ENCODE assay signal across 1 cellular context in the genomic region with DNA sequence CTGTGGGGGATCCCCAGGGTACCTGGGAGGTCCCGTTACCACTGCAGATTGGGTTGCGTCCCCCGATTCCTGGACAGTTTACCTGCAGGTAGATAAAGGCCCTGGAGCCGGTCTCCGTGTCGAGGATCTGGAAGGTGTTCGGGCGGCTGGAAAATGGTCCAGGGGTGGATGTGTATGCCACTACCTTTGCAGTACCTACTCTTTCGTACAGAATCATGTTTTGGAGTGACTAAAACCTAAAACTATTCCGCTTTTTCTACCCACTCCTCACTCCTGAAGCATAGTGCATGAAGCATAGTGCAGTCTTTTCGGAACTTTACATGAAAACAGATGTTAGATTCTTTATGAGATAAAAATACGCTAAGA.
A peak's percentile ranks its signal among the peaks of the same experiment; 100 is the strongest.
TF ChIP-seq lines count a peak whose summit lies in the region.

No MANE protein-coding gene starts in this region.

TF ChIP-seq in K562, 482 proteins besides CTCF, POLR2A, EP300 and RAD21 (continued from another document):
- TF ChIP-seq, protein P1, sequence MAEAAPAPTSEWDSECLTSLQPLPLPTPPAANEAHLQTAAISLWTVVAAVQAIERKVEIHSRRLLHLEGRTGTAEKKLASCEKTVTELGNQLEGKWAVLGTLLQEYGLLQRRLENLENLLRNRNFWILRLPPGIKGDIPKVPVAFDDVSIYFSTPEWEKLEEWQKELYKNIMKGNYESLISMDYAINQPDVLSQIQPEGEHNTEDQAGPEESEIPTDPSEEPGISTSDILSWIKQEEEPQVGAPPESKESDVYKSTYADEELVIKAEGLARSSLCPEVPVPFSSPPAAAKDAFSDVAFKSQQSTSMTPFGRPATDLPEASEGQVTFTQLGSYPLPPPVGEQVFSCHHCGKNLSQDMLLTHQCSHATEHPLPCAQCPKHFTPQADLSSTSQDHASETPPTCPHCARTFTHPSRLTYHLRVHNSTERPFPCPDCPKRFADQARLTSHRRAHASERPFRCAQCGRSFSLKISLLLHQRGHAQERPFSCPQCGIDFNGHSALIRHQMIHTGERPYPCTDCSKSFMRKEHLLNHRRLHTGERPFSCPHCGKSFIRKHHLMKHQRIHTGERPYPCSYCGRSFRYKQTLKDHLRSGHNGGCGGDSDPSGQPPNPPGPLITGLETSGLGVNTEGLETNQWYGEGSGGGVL (CRISPR knock-in tag; IDR thresholded peaks at IDR 0.05), result no peak
- TF ChIP-seq PRDM10 (IDR thresholded peaks at IDR 0.05; ENCODE audit: partially characterized antibody) (no peak), RBFOX2 (IDR thresholded peaks at IDR 0.05; ENCODE audit: low read depth, low read length) (peak; percentile 78), ZKSCAN8 (CRISPR knock-in tag; IDR thresholded peaks at IDR 0.05) (no peak), SNIP1 (IDR thresholded peaks at IDR 0.05; ENCODE audit: low read depth) (no peak), NEUROD1 (IDR thresholded peaks at IDR 0.05; ENCODE audit: borderline replicate concordance, low read depth, low read length, partially characterized antibody) (no peak), NFATC3 (IDR thresholded peaks at IDR 0.05) (no peak), TAF15 (IDR thresholded peaks at IDR 0.05; ENCODE audit: low read depth, low read length) (no peak), MIER1 (IDR thresholded peaks at IDR 0.05; ENCODE audit: low read depth) (no peak), MECOM (CRISPR knock-in tag; IDR thresholded peaks at IDR 0.05) (no peak), SNRNP70 (optimal IDR thresholded peaks at IDR 0.05; ENCODE audit: low read depth, low read length) (no peak)
- TF ChIP-seq, protein P2, sequence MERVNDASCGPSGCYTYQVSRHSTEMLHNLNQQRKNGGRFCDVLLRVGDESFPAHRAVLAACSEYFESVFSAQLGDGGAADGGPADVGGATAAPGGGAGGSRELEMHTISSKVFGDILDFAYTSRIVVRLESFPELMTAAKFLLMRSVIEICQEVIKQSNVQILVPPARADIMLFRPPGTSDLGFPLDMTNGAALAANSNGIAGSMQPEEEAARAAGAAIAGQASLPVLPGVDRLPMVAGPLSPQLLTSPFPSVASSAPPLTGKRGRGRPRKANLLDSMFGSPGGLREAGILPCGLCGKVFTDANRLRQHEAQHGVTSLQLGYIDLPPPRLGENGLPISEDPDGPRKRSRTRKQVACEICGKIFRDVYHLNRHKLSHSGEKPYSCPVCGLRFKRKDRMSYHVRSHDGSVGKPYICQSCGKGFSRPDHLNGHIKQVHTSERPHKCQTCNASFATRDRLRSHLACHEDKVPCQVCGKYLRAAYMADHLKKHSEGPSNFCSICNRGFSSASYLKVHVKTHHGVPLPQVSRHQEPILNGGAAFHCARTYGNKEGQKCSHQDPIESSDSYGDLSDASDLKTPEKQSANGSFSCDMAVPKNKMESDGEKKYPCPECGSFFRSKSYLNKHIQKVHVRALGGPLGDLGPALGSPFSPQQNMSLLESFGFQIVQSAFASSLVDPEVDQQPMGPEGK (CRISPR knock-in tag; IDR thresholded peaks at IDR 0.05; ENCODE audit: borderline replicate concordance), result no peak
